1 cellular context compared by ENCODE assay signal in the genomic region with DNA sequence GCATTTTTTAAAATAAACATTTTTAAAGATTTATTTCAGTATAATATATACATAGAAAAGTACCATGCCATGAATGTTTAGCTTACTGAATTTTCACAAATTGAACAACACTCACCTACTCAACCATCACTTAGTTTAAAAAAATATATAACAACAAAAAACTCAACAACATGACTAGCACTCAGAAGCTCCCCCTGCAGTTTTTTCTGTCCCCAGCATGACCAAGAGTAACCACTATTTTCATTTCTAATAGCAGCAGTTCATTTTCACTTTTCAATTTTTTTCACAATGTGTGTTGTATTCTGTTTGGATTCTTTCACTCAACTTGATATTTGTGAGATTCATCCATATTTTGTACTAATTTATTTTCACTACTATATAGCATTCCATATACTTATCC.
TF ChIP-seq lines count a peak whose summit lies in the region.

No MANE protein-coding gene starts in this region.

TF ChIP-seq in K562, 482 proteins besides CTCF, POLR2A, EP300 and RAD21 (continued from another document):
- TF ChIP-seq, protein P1, sequence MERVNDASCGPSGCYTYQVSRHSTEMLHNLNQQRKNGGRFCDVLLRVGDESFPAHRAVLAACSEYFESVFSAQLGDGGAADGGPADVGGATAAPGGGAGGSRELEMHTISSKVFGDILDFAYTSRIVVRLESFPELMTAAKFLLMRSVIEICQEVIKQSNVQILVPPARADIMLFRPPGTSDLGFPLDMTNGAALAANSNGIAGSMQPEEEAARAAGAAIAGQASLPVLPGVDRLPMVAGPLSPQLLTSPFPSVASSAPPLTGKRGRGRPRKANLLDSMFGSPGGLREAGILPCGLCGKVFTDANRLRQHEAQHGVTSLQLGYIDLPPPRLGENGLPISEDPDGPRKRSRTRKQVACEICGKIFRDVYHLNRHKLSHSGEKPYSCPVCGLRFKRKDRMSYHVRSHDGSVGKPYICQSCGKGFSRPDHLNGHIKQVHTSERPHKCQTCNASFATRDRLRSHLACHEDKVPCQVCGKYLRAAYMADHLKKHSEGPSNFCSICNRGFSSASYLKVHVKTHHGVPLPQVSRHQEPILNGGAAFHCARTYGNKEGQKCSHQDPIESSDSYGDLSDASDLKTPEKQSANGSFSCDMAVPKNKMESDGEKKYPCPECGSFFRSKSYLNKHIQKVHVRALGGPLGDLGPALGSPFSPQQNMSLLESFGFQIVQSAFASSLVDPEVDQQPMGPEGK (CRISPR knock-in tag; IDR thresholded peaks at IDR 0.05; ENCODE audit: borderline replicate concordance), result no peak
- TF ChIP-seq PHF20 (IDR thresholded peaks at IDR 0.05; ENCODE audit: partially characterized antibody), result no peak
- TF ChIP-seq MIER1 (IDR thresholded peaks at IDR 0.05; ENCODE audit: low read depth), result no peak
- TF ChIP-seq, protein P2, sequence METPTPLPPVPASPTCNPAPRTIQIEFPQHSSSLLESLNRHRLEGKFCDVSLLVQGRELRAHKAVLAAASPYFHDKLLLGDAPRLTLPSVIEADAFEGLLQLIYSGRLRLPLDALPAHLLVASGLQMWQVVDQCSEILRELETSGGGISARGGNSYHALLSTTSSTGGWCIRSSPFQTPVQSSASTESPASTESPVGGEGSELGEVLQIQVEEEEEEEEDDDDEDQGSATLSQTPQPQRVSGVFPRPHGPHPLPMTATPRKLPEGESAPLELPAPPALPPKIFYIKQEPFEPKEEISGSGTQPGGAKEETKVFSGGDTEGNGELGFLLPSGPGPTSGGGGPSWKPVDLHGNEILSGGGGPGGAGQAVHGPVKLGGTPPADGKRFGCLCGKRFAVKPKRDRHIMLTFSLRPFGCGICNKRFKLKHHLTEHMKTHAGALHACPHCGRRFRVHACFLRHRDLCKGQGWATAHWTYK (CRISPR knock-in tag; IDR thresholded peaks at IDR 0.05), result no peak
TF ChIP-seq in K562: peak in this region for 0.
